1 cellular context compared by ENCODE assay signal in the genomic region with DNA sequence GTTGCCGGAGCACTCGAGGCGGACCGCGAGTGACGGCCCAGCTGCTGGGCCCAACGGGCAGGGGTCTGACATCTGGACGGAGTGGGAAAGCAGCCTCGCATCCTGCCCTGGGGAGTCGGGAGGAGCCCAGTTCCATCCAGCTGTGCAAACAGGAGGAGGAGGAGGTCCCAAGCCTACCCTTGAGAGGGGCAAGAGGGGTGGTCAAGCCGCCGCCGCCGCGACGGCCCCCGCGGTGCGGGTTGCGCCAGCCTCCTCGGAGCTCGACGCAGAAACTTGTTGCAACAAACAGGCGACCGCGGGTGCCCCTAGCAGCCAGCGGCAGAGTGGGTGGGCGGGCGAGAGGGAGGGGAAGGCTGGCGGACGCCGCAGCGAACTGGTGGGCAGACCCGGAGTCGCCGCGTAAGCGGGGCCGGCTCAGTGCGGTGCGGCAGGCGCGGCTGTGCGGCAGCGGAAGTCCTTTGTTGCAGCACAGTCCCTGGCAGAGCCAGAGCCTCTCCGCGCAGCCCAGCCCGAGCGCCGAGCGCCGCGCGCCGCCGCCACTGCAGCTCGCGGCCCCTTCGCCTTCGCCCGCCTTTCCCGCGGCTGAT.
A peak's percentile ranks its signal among the peaks of the same experiment; 100 is the strongest.
TF ChIP-seq lines count a peak whose summit lies in the region.

Gene ZBTB1, plus strand, starts transcription at position 461 of the 587 bp plus-strand sequence. CDS start 16,735 bp downstream, outside the sequence.

TF ChIP-seq in HepG2, 621 proteins besides CTCF, POLR2A, EP300 and RAD21 (continued from another document):
- TF ChIP-seq ZNF775 (CRISPR knock-in tag; IDR thresholded peaks at IDR 0.05; ENCODE audit: borderline replicate concordance) = no peak
- no peak for TF ChIP-seq ZFP36L2 (CRISPR knock-in tag; IDR thresholded peaks at IDR 0.05)
- TF ChIP-seq, protein P1, sequence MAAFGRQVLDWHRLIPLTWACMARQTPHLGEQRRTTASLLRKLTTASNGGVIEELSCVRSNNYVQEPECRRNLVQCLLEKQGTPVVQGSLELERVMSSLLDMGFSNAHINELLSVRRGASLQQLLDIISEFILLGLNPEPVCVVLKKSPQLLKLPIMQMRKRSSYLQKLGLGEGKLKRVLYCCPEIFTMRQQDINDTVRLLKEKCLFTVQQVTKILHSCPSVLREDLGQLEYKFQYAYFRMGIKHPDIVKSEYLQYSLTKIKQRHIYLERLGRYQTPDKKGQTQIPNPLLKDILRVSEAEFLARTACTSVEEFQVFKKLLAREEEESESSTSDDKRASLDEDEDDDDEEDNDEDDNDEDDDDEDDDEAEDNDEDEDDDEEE (CRISPR knock-in tag; IDR thresholded peaks at IDR 0.05) = 0 out of 2 replicates have a peak, but pooled peaks have one; percentile 11
- TF ChIP-seq ZNF547 (CRISPR knock-in tag; IDR thresholded peaks at IDR 0.05) = peak; percentile 17; the same call in 1 of the 2 replicates
- peak; percentile 44; the same call in 1 of the 2 replicates for TF ChIP-seq KMT2B (CRISPR knock-in tag; IDR thresholded peaks at IDR 0.05)
- TF ChIP-seq ZNF879 (CRISPR knock-in tag; IDR thresholded peaks at IDR 0.05) = peak; percentile 74; the same call in 1 of the 2 replicates
- TF ChIP-seq SRY (CRISPR knock-in tag; IDR thresholded peaks at IDR 0.05) = peak; percentile 76; the same call in 1 of the 2 replicates
- peak; percentile 85 for TF ChIP-seq GABPB1 (CRISPR knock-in tag; IDR thresholded peaks at IDR 0.05)
- TF ChIP-seq HOXA3 (CRISPR knock-in tag; IDR thresholded peaks at IDR 0.05) = 0 out of 2 replicates have a peak, but pooled peaks have one; percentile 9
- peak; percentile 30; the same call in 1 of the 2 replicates for TF ChIP-seq ZNF121 (CRISPR knock-in tag; IDR thresholded peaks at IDR 0.05)
- TF ChIP-seq KDM3A (CRISPR knock-in tag; IDR thresholded peaks at IDR 0.05; ENCODE audit: low read depth) = peak; percentile 48; the same call in 1 of the 2 replicates
- TF ChIP-seq ZNF30 (CRISPR knock-in tag; IDR thresholded peaks at IDR 0.05) = peak; percentile 23; the same call in 1 of the 2 replicates
- TF ChIP-seq, protein P2, sequence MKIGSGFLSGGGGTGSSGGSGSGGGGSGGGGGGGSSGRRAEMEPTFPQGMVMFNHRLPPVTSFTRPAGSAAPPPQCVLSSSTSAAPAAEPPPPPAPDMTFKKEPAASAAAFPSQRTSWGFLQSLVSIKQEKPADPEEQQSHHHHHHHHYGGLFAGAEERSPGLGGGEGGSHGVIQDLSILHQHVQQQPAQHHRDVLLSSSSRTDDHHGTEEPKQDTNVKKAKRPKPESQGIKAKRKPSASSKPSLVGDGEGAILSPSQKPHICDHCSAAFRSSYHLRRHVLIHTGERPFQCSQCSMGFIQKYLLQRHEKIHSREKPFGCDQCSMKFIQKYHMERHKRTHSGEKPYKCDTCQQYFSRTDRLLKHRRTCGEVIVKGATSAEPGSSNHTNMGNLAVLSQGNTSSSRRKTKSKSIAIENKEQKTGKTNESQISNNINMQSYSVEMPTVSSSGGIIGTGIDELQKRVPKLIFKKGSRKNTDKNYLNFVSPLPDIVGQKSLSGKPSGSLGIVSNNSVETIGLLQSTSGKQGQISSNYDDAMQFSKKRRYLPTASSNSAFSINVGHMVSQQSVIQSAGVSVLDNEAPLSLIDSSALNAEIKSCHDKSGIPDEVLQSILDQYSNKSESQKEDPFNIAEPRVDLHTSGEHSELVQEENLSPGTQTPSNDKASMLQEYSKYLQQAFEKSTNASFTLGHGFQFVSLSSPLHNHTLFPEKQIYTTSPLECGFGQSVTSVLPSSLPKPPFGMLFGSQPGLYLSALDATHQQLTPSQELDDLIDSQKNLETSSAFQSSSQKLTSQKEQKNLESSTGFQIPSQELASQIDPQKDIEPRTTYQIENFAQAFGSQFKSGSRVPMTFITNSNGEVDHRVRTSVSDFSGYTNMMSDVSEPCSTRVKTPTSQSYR (CRISPR knock-in tag; IDR thresholded peaks at IDR 0.05; ENCODE audit: borderline replicate concordance) = 0 out of 2 replicates have a peak, but pooled peaks have one; percentile 3
- peak; percentile 38 for TF ChIP-seq AGO2 (optimal IDR thresholded peaks at IDR 0.05; ENCODE audit: low read depth, low read length)
- 0 out of 2 replicates have a peak, but pooled peaks have one; percentile 51 for TF ChIP-seq HNRNPL (IDR thresholded peaks at IDR 0.05; ENCODE audit: low read depth, low read length)
- TF ChIP-seq ZNF205 (CRISPR knock-in tag; IDR thresholded peaks at IDR 0.05) = 0 out of 2 replicates have a peak, but pooled peaks have one; percentile 58
- peak; percentile 37 for TF ChIP-seq U2AF1 (optimal IDR thresholded peaks at IDR 0.05; ENCODE audit: low read depth, low read length)
- peak; percentile 19; the same call in 1 of the 2 replicates for TF ChIP-seq ETV6 (CRISPR knock-in tag; conservative IDR thresholded peaks at IDR 0.05)
- 0 out of 2 replicates have a peak, but pooled peaks have one; percentile 29 for TF ChIP-seq HOXA5 (CRISPR knock-in tag; IDR thresholded peaks at IDR 0.05)
- peak; percentile 59; the same call in 1 of the 2 replicates for TF ChIP-seq ZNF777 (CRISPR knock-in tag; IDR thresholded peaks at IDR 0.05)
- TF ChIP-seq ATAD3A (CRISPR knock-in tag; IDR thresholded peaks at IDR 0.05) = 0 out of 2 replicates have a peak, but pooled peaks have one; percentile 34
- TF ChIP-seq, protein P3, sequence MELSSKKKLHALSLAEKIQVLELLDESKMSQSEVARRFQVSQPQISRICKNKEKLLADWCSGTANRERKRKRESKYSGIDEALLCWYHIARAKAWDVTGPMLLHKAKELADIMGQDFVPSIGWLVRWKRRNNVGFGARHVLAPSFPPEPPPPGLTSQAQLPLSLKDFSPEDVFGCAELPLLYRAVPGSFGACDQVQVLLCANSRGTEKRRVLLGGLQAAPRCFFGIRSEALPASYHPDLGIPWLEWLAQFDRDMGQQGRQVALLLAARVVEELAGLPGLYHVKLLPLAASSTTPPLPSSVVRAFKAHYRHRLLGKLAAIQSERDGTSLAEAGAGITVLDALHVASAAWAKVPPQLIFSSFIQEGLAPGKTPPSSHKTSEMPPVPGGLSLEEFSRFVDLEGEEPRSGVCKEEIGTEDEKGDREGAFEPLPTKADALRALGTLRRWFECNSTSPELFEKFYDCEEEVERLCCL (CRISPR knock-in tag; IDR thresholded peaks at IDR 0.05; ENCODE audit: borderline replicate concordance) = no peak
- TF ChIP-seq ZNF746 (CRISPR knock-in tag; IDR thresholded peaks at IDR 0.05) = peak; percentile 64
- TF ChIP-seq HNF4A (CRISPR knock-in tag; IDR thresholded peaks at IDR 0.05) = 0 out of 2 replicates have a peak, but pooled peaks have one; percentile 3
- peak; percentile 47; the same call in 1 of the 2 replicates for TF ChIP-seq CEBPB (IDR thresholded peaks at IDR 0.05; ENCODE audit: borderline replicate concordance, low read depth, low read length)
- peak; percentile 19; the same call in 1 of the 2 replicates for TF ChIP-seq ISL2 (CRISPR knock-in tag; IDR thresholded peaks at IDR 0.05)
- peak; percentile 29; the same call in 1 of the 2 replicates for TF ChIP-seq ZSCAN12 (CRISPR knock-in tag; IDR thresholded peaks at IDR 0.05)
- TF ChIP-seq ZNF761 (CRISPR knock-in tag; conservative IDR thresholded peaks at IDR 0.05) = peak; percentile 6; the same call in 1 of the 2 replicates
- 0 out of 2 replicates have a peak, but pooled peaks have one; percentile 7 for TF ChIP-seq ZHX2 (IDR thresholded peaks at IDR 0.05; ENCODE audit: low read depth)
- TF ChIP-seq ZHX2 (CRISPR knock-in tag; IDR thresholded peaks at IDR 0.05; ENCODE audit: borderline replicate concordance) = no peak
- TF ChIP-seq RBM39 (IDR thresholded peaks at IDR 0.05; ENCODE audit: low read depth, low read length, poor library complexity, severe bottlenecking) = peak; percentile 43
- 0 out of 2 replicates have a peak, but pooled peaks have one; percentile 49 for TF ChIP-seq ZNF432 (CRISPR knock-in tag; IDR thresholded peaks at IDR 0.05; ENCODE audit: borderline replicate concordance)
- TF ChIP-seq ZBTB2 (CRISPR knock-in tag; IDR thresholded peaks at IDR 0.05; ENCODE audit: low read depth) = peak; percentile 13
- TF ChIP-seq, protein P4, sequence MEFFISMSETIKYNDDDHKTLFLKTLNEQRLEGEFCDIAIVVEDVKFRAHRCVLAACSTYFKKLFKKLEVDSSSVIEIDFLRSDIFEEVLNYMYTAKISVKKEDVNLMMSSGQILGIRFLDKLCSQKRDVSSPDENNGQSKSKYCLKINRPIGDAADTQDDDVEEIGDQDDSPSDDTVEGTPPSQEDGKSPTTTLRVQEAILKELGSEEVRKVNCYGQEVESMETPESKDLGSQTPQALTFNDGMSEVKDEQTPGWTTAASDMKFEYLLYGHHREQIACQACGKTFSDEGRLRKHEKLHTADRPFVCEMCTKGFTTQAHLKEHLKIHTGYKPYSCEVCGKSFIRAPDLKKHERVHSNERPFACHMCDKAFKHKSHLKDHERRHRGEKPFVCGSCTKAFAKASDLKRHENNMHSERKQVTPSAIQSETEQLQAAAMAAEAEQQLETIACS (CRISPR knock-in tag; IDR thresholded peaks at IDR 0.05) = peak; percentile 32; the same call in 1 of the 2 replicates
- TF ChIP-seq ZNF17 (CRISPR knock-in tag; IDR thresholded peaks at IDR 0.05) = no peak
- TF ChIP-seq ZNF704 (CRISPR knock-in tag; IDR thresholded peaks at IDR 0.05; ENCODE audit: borderline replicate concordance) = no peak
